In genomic region chr14:66514206-66514605, GRCh38 we compare ENCODE assay signal across 22 cellular contexts. TPM values are rescaled to one million over a fixed set of nuclear protein-coding genes. Genes with fewer than 3 reads are reported as not detected.
A peak's percentile ranks its signal among the peaks of the same experiment; 100 is the strongest.
DNase-seq lines count a peak whose midpoint lies in the region; ATAC-seq and TF ChIP-seq lines count a peak whose summit lies in the region.
"Had no signal": no experiment of that assay in that cellular context is flagged by ENCODE, and none has a peak within 500 bp of the region (broad histone marks: within the 10 kb centered on the region; RNA-seq: fewer than 3 reads in every experiment).

No MANE protein-coding gene starts in this region.

- no peaks in the 10 kb centered on the region for H3K36me3 ChIP-seq in adipocyte (ENCODE audit: control insufficient read depth, insufficient read depth, low read length, severe bottlenecking)
- H3K36me3 ChIP-seq: thoracic aorta had no signal

- no peak for ATAC-seq in activated naive CD8-positive, alpha-beta T cell treated with anti-CD3 and anti-CD28 coated beads, Interleukin-2, amount 50 U/mL, for 24 hours
- ATAC-seq in T-helper 17 cell: no peak
- ATAC-seq: activated CD4-positive, alpha-beta T cell treated with anti-CD3 and anti-CD28 coated beads for 36 hours; left ventricle myocardium superior; sciatic nerve; stimulated activated effector memory CD8-positive, alpha-beta T cell treated with anti-CD3 and anti-CD28 coated beads, Interleukin-12 subunit alpha, Interleukin-12 subunit beta, amount 100 ng/mL, for 72 hours had no signal

- H3K4me3 Mint-ChIP-seq in activated naive CD8-positive, alpha-beta T cell treated with anti-CD3 and anti-CD28 coated beads, Interleukin-2, amount 50 U/mL, for 24 hours: no peak overlapping the region
- H3K4me3 Mint-ChIP-seq in T-helper 17 cell: no peak overlapping the region
- H3K4me3 Mint-ChIP-seq: activated CD4-positive, alpha-beta T cell treated with anti-CD3 and anti-CD28 coated beads for 36 hours; activated naive CD8-positive, alpha-beta T cell treated with anti-CD3 and anti-CD28 coated beads, Interleukin-2, amount 10 ng/mL, durations not matched to agents 7 days and 5 days; activated T-helper 1 cell treated with anti-CD3 and anti-CD28 coated beads, Interleukin-12 subunit alpha, Interleukin-12 subunit beta, Interleukin-2, Interleukin-4 antibody, amounts not matched to agents 30 ng/mL and 10 ng/mL and 1 ng/mL, durations not matched to agents 14 hours and 24 hours and 36 hours; stimulated activated effector memory CD8-positive, alpha-beta T cell treated with anti-CD3 and anti-CD28 coated beads, Interleukin-12 subunit alpha, Interleukin-12 subunit beta, amount 100 ng/mL, for 72 hours had no signal

- H3K9me3 Mint-ChIP-seq in activated naive CD8-positive, alpha-beta T cell treated with anti-CD3 and anti-CD28 coated beads, Interleukin-2, amount 50 U/mL, for 24 hours: no peaks in the 10 kb centered on the region
- H3K9me3 Mint-ChIP-seq: stimulated activated effector memory CD8-positive, alpha-beta T cell treated with anti-CD3 and anti-CD28 coated beads, Interleukin-12 subunit alpha, Interleukin-12 subunit beta, amount 100 ng/mL, for 72 hours had no signal

- no peaks in the 10 kb centered on the region for H3K27me3 ChIP-seq in adipocyte (replicated peaks; ENCODE audit: control insufficient read depth, insufficient read depth, low read length)

- no peak overlapping the region for H3K4me3 ChIP-seq in NB4 (ENCODE audit: low read depth, low read length)
- H3K4me3 ChIP-seq in adipocyte (ENCODE audit: low read length): no peak overlapping the region
- H3K4me3 ChIP-seq: thoracic aorta had no signal

- H3K9ac ChIP-seq in adipocyte (ENCODE audit: low read length): no peak overlapping the region

- intact Hi-C loops in head of caudate nucleus (cut with DNase I): no loop called here

- peaks cover 23% of the 10 kb centered on the region for H3K4me1 ChIP-seq in adipocyte (ENCODE audit: control insufficient read depth, insufficient read depth, low read length)

- H3K27ac Mint-ChIP-seq in activated naive CD8-positive, alpha-beta T cell treated with anti-CD3 and anti-CD28 coated beads, Interleukin-2, amount 50 U/mL, for 24 hours: no peak overlapping the region
- H3K27ac Mint-ChIP-seq in T-helper 17 cell: no peak overlapping the region
- H3K27ac Mint-ChIP-seq: activated CD4-positive, alpha-beta T cell treated with anti-CD3 and anti-CD28 coated beads for 36 hours; activated naive CD8-positive, alpha-beta T cell treated with anti-CD3 and anti-CD28 coated beads, Interleukin-2, amount 10 ng/mL, durations not matched to agents 7 days and 5 days; activated T-helper 1 cell treated with anti-CD3 and anti-CD28 coated beads, Interleukin-12 subunit alpha, Interleukin-12 subunit beta, Interleukin-2, Interleukin-4 antibody, amounts not matched to agents 30 ng/mL and 10 ng/mL and 1 ng/mL, durations not matched to agents 14 hours and 24 hours and 36 hours; CD4-positive, alpha-beta memory T cell; stimulated activated effector memory CD8-positive, alpha-beta T cell treated with anti-CD3 and anti-CD28 coated beads, Interleukin-12 subunit alpha, Interleukin-12 subunit beta, amount 100 ng/mL, for 72 hours had no signal

- H3K27me3 Mint-ChIP-seq in activated naive CD8-positive, alpha-beta T cell treated with anti-CD3 and anti-CD28 coated beads, Interleukin-2, amount 50 U/mL, for 24 hours: peaks cover 19% of the 10 kb centered on the region
- H3K27me3 Mint-ChIP-seq in T-helper 17 cell: no peaks in the 10 kb centered on the region
- H3K27me3 Mint-ChIP-seq: CD4-positive, alpha-beta memory T cell had no signal

- no peak for TF ChIP-seq CTCF in NB4 (IDR thresholded peaks at IDR 0.05; ENCODE audit: low read depth, low read length)

- TF ChIP-seq POLR2A in NB4 (IDR thresholded peaks at IDR 0.05; ENCODE audit: extremely low read depth, insufficient read length): no peak

- no peaks in the 10 kb centered on the region for H3K36me3 Mint-ChIP-seq in activated naive CD8-positive, alpha-beta T cell treated with anti-CD3 and anti-CD28 coated beads, Interleukin-2, amount 50 U/mL, for 24 hours (ENCODE audit: low read depth)
- no peaks in the 10 kb centered on the region for H3K36me3 Mint-ChIP-seq in T-helper 17 cell (ENCODE audit: low read depth)
- H3K36me3 Mint-ChIP-seq: CD4-positive, alpha-beta memory T cell; stimulated activated effector memory CD8-positive, alpha-beta T cell treated with anti-CD3 and anti-CD28 coated beads, Interleukin-12 subunit alpha, Interleukin-12 subunit beta, amount 100 ng/mL, for 72 hours had no signal

- H3K9me3 ChIP-seq in adipocyte (ENCODE audit: control insufficient read depth, low read length): no peaks in the 10 kb centered on the region
- H3K9me3 ChIP-seq in T-helper 17 cell (ENCODE audit: control insufficient read depth, low read length, poor library complexity, severe bottlenecking): no peaks in the 10 kb centered on the region
- H3K9me3 ChIP-seq: thoracic aorta had no signal

- DNase-seq in GF-D8 (lab: John Stamatoyannopoulos, UW) (peak; percentile 84), NB4 (ENCODE audit: low read depth) (peak; percentile 83), adipocyte (ENCODE audit: low read depth) (peak; percentile 73), iris pigment epithelial cell (ENCODE audit: low read depth) (peak; percentile 56), head of caudate nucleus (no peak), HUDEP-2 (lab: John Stamatoyannopoulos, UW; ENCODE audit: unreplicated experiment in 76 of 76) (no peak), T-helper 17 cell (no peak)
- no peak for DNase-seq in activated naive CD8-positive, alpha-beta T cell treated with anti-CD3 and anti-CD28 coated beads, Interleukin-2, amount 50 U/mL, for 24 hours
- DNase-seq: activated CD4-positive, alpha-beta T cell treated with anti-CD3 and anti-CD28 coated beads for 36 hours; activated naive CD8-positive, alpha-beta T cell treated with anti-CD3 and anti-CD28 coated beads, Interleukin-2, amount 10 ng/mL, durations not matched to agents 7 days and 5 days; CD4-positive, alpha-beta memory T cell; left ventricle myocardium superior; NCI-H1417; NCI-H82; SW 1271 had no signal

- H3K4me1 Mint-ChIP-seq in activated naive CD8-positive, alpha-beta T cell treated with anti-CD3 and anti-CD28 coated beads, Interleukin-2, amount 50 U/mL, for 24 hours: peaks cover 31% of the 10 kb centered on the region
- peaks cover 20% of the 10 kb centered on the region for H3K4me1 Mint-ChIP-seq in T-helper 17 cell

RNA-seq across cellular contexts. Expression of gene GPHN, which starts 6.3 kb away (rescaled TPM):
- 10 to 100 TPM; 23.1 to 24.4 TPM for total RNA-seq in T-helper 17 cell

RNA-seq across cellular contexts. Expression of gene CCDC196, which starts 28.0 kb away (rescaled TPM):
- total RNA-seq in T-helper 17 cell: not detected
- total RNA-seq: activated CD4-positive, alpha-beta T cell treated with anti-CD3 and anti-CD28 coated beads for 36 hours; activated naive CD8-positive, alpha-beta T cell treated with anti-CD3 and anti-CD28 coated beads, Interleukin-2, amount 10 ng/mL, durations not matched to agents 7 days and 5 days; activated T-helper 1 cell treated with anti-CD3 and anti-CD28 coated beads, Interleukin-12 subunit alpha, Interleukin-12 subunit beta, Interleukin-2, Interleukin-4 antibody, amounts not matched to agents 30 ng/mL and 10 ng/mL and 1 ng/mL, durations not matched to agents 14 hours and 24 hours and 36 hours; CD4-positive, alpha-beta memory T cell; dermis microvascular lymphatic vessel endothelial cell; glomerular endothelial cell; left ventricle myocardium superior; osteoblast; sciatic nerve; thoracic aorta had no signal

Comparison
In these comparisons a context has a peak if more than half of its experiments do, and no peak if none do; other contexts are left out.
1. DNase-seq: peak in GF-D8 (single experiment), NB4 (single experiment), adipocyte (single experiment) and iris pigment epithelial cell (single experiment); none in head of caudate nucleus (0 of 42), activated naive CD8-positive, alpha-beta T cell treated with anti-CD3 and anti-CD28 coated beads, Interleukin-2, amount 50 U/mL, for 24 hours (single experiment), HUDEP-2 (0 of 76) and T-helper 17 cell (0 of 3).